Comparison of ENCODE assay signal across 1 cellular context in genomic region chr4:76809594-76810305, GRCh38.
TF ChIP-seq lines count a peak whose summit lies in the region.

No MANE protein-coding gene starts in this region.

TF ChIP-seq in HepG2, 621 proteins besides CTCF, POLR2A, EP300 and RAD21 (continued from another document and continues in another):
- TF ChIP-seq, protein P1, sequence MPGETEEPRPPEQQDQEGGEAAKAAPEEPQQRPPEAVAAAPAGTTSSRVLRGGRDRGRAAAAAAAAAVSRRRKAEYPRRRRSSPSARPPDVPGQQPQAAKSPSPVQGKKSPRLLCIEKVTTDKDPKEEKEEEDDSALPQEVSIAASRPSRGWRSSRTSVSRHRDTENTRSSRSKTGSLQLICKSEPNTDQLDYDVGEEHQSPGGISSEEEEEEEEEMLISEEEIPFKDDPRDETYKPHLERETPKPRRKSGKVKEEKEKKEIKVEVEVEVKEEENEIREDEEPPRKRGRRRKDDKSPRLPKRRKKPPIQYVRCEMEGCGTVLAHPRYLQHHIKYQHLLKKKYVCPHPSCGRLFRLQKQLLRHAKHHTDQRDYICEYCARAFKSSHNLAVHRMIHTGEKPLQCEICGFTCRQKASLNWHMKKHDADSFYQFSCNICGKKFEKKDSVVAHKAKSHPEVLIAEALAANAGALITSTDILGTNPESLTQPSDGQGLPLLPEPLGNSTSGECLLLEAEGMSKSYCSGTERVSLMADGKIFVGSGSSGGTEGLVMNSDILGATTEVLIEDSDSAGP (CRISPR knock-in tag; IDR thresholded peaks at IDR 0.05; ENCODE audit: borderline replicate concordance), result no peak
- TF ChIP-seq ZNF414 (CRISPR knock-in tag; IDR thresholded peaks at IDR 0.05), result no peak
- TF ChIP-seq ZNF496 (CRISPR knock-in tag; IDR thresholded peaks at IDR 0.05; ENCODE audit: insufficient replicate concordance), result no peak
- no peak for TF ChIP-seq KLF15 (CRISPR knock-in tag; IDR thresholded peaks at IDR 0.05; ENCODE audit: borderline replicate concordance)
- no peak for TF ChIP-seq ZNF367 (CRISPR knock-in tag; IDR thresholded peaks at IDR 0.05; ENCODE audit: borderline replicate concordance)
- TF ChIP-seq GPBP1L1 (CRISPR knock-in tag; IDR thresholded peaks at IDR 0.05), result no peak
- TF ChIP-seq, protein P2, sequence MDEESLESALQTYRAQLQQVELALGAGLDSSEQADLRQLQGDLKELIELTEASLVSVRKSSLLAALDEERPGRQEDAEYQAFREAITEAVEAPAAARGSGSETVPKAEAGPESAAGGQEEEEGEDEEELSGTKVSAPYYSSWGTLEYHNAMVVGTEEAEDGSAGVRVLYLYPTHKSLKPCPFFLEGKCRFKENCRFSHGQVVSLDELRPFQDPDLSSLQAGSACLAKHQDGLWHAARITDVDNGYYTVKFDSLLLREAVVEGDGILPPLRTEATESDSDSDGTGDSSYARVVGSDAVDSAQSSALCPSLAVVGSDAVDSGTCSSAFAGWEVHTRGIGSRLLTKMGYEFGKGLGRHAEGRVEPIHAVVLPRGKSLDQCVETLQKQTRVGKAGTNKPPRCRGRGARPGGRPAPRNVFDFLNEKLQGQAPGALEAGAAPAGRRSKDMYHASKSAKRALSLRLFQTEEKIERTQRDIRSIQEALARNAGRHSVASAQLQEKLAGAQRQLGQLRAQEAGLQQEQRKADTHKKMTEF (CRISPR knock-in tag; IDR thresholded peaks at IDR 0.05), result no peak
- TF ChIP-seq ZNF264 (CRISPR knock-in tag; IDR thresholded peaks at IDR 0.05), result 0 out of 2 replicates have a peak, but pooled peaks have one; percentile 46
- TF ChIP-seq, protein P3, sequence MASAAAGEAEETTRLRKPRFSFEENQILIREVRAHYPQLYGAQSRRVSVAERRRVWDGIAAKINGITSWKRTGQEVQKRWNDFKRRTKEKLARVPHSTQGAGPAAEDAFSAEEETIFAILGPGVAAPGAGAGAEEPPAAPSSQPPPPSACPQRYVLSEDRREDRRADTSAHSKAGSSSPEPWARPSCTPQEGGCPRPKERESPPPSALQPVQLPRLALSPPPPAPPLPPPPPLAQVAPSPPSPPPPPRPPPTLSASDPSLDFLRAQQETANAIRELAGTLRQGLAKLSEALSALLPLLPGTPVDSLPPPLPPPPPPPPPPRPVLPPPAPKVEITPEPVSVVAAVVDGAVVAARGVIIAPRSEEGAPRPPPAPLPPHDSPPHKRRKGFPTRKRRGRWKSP (CRISPR knock-in tag; IDR thresholded peaks at IDR 0.05), result peak; percentile 35; the same call in 1 of the 2 replicates
- no peak for TF ChIP-seq JDP2 (CRISPR knock-in tag; IDR thresholded peaks at IDR 0.05; ENCODE audit: borderline replicate concordance)
- peak; percentile 26; the same call in 1 of the 2 replicates for TF ChIP-seq TARDBP (CRISPR knock-in tag; IDR thresholded peaks at IDR 0.05)
- 0 out of 2 replicates have a peak, but pooled peaks have one; percentile 26 for TF ChIP-seq ZNF598 (CRISPR knock-in tag; IDR thresholded peaks at IDR 0.05; ENCODE audit: borderline replicate concordance)
- 0 out of 2 replicates have a peak, but pooled peaks have one; percentile 57 for TF ChIP-seq ZNF724P (CRISPR knock-in tag; IDR thresholded peaks at IDR 0.05; ENCODE audit: borderline replicate concordance)
- no peak for TF ChIP-seq MEIS1 (CRISPR knock-in tag; IDR thresholded peaks at IDR 0.05; ENCODE audit: borderline replicate concordance)
- TF ChIP-seq MTA3 (CRISPR knock-in tag; IDR thresholded peaks at IDR 0.05), result no peak
- TF ChIP-seq ZNF460 (CRISPR knock-in tag; IDR thresholded peaks at IDR 0.05; ENCODE audit: borderline replicate concordance), result no peak
- no peak for TF ChIP-seq RORA (CRISPR knock-in tag; IDR thresholded peaks at IDR 0.05)
- TF ChIP-seq ZSCAN31 (CRISPR knock-in tag; IDR thresholded peaks at IDR 0.05; ENCODE audit: low read depth), result 0 out of 2 replicates have a peak, but pooled peaks have one; percentile 34
- TF ChIP-seq ZNF138 (CRISPR knock-in tag; IDR thresholded peaks at IDR 0.05; ENCODE audit: low read depth), result no peak
- no peak for TF ChIP-seq RBM22 (optimal IDR thresholded peaks at IDR 0.05; ENCODE audit: low read length)
- TF ChIP-seq RARG (CRISPR knock-in tag; IDR thresholded peaks at IDR 0.05; ENCODE audit: low read depth), result no peak
- peak; percentile 44; the same call in 1 of the 2 replicates for TF ChIP-seq FOSL2 (CRISPR knock-in tag; IDR thresholded peaks at IDR 0.05)
- peak; percentile 34; the same call in 1 of the 2 replicates for TF ChIP-seq ZNF350 (CRISPR knock-in tag; IDR thresholded peaks at IDR 0.05; ENCODE audit: borderline replicate concordance, low read depth)
- TF ChIP-seq ZNF12 (CRISPR knock-in tag; IDR thresholded peaks at IDR 0.05), result peak; percentile 93
- TF ChIP-seq ZNF678 (CRISPR knock-in tag; IDR thresholded peaks at IDR 0.05), result no peak
- TF ChIP-seq, protein P4, sequence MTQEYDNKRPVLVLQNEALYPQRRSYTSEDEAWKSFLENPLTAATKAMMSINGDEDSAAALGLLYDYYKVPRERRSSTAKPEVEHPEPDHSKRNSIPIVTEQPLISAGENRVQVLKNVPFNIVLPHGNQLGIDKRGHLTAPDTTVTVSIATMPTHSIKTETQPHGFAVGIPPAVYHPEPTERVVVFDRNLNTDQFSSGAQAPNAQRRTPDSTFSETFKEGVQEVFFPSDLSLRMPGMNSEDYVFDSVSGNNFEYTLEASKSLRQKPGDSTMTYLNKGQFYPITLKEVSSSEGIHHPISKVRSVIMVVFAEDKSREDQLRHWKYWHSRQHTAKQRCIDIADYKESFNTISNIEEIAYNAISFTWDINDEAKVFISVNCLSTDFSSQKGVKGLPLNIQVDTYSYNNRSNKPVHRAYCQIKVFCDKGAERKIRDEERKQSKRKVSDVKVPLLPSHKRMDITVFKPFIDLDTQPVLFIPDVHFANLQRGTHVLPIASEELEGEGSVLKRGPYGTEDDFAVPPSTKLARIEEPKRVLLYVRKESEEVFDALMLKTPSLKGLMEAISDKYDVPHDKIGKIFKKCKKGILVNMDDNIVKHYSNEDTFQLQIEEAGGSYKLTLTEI (CRISPR knock-in tag; conservative IDR thresholded peaks at IDR 0.05), result no peak
- TF ChIP-seq ZNF20 (CRISPR knock-in tag; IDR thresholded peaks at IDR 0.05), result no peak
- no peak for TF ChIP-seq ZNF672 (CRISPR knock-in tag; IDR thresholded peaks at IDR 0.05)
- no peak for TF ChIP-seq MXD3 (CRISPR knock-in tag; IDR thresholded peaks at IDR 0.05)
- no peak for TF ChIP-seq ZNF329 (CRISPR knock-in tag; IDR thresholded peaks at IDR 0.05; ENCODE audit: low read depth)
- no peak for TF ChIP-seq KLF13 (CRISPR knock-in tag; IDR thresholded peaks at IDR 0.05)
- TF ChIP-seq ASH2L (IDR thresholded peaks at IDR 0.05; ENCODE audit: insufficient read length, low read depth, low read length), result peak; percentile 23
- TF ChIP-seq, protein P5, sequence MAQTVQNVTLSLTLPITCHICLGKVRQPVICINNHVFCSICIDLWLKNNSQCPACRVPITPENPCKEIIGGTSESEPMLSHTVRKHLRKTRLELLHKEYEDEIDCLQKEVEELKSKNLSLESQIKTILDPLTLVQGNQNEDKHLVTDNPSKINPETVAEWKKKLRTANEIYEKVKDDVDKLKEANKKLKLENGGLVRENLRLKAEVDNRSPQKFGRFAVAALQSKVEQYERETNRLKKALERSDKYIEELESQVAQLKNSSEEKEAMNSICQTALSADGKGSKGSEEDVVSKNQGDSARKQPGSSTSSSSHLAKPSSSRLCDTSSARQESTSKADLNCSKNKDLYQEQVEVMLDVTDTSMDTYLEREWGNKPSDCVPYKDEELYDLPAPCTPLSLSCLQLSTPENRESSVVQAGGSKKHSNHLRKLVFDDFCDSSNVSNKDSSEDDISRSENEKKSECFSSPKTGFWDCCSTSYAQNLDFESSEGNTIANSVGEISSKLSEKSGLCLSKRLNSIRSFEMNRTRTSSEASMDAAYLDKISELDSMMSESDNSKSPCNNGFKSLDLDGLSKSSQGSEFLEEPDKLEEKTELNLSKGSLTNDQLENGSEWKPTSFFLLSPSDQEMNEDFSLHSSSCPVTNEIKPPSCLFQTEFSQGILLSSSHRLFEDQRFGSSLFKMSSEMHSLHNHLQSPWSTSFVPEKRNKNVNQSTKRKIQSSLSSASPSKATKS (CRISPR knock-in tag; IDR thresholded peaks at IDR 0.05), result no peak
- TF ChIP-seq PHF5A (CRISPR knock-in tag; IDR thresholded peaks at IDR 0.05; ENCODE audit: low read depth, unreplicated experiment), result no peak
- TF ChIP-seq, protein P6, sequence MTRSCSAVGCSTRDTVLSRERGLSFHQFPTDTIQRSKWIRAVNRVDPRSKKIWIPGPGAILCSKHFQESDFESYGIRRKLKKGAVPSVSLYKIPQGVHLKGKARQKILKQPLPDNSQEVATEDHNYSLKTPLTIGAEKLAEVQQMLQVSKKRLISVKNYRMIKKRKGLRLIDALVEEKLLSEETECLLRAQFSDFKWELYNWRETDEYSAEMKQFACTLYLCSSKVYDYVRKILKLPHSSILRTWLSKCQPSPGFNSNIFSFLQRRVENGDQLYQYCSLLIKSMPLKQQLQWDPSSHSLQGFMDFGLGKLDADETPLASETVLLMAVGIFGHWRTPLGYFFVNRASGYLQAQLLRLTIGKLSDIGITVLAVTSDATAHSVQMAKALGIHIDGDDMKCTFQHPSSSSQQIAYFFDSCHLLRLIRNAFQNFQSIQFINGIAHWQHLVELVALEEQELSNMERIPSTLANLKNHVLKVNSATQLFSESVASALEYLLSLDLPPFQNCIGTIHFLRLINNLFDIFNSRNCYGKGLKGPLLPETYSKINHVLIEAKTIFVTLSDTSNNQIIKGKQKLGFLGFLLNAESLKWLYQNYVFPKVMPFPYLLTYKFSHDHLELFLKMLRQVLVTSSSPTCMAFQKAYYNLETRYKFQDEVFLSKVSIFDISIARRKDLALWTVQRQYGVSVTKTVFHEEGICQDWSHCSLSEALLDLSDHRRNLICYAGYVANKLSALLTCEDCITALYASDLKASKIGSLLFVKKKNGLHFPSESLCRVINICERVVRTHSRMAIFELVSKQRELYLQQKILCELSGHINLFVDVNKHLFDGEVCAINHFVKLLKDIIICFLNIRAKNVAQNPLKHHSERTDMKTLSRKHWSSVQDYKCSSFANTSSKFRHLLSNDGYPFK (CRISPR knock-in tag; IDR thresholded peaks at IDR 0.05; ENCODE audit: borderline replicate concordance), result 0 out of 2 replicates have a peak, but pooled peaks have one; percentile 23
- peak; percentile 94 for TF ChIP-seq RXRA (CRISPR knock-in tag; IDR thresholded peaks at IDR 0.05)
- TF ChIP-seq TFDP1 (CRISPR knock-in tag; IDR thresholded peaks at IDR 0.05; ENCODE audit: borderline replicate concordance), result peak; percentile 42; the same call in 1 of the 2 replicates
- no peak for TF ChIP-seq ZNF879 (CRISPR knock-in tag; IDR thresholded peaks at IDR 0.05)
- no peak for TF ChIP-seq ZNF691 (CRISPR knock-in tag; IDR thresholded peaks at IDR 0.05; ENCODE audit: borderline replicate concordance, low read depth)
- TF ChIP-seq, protein P7, sequence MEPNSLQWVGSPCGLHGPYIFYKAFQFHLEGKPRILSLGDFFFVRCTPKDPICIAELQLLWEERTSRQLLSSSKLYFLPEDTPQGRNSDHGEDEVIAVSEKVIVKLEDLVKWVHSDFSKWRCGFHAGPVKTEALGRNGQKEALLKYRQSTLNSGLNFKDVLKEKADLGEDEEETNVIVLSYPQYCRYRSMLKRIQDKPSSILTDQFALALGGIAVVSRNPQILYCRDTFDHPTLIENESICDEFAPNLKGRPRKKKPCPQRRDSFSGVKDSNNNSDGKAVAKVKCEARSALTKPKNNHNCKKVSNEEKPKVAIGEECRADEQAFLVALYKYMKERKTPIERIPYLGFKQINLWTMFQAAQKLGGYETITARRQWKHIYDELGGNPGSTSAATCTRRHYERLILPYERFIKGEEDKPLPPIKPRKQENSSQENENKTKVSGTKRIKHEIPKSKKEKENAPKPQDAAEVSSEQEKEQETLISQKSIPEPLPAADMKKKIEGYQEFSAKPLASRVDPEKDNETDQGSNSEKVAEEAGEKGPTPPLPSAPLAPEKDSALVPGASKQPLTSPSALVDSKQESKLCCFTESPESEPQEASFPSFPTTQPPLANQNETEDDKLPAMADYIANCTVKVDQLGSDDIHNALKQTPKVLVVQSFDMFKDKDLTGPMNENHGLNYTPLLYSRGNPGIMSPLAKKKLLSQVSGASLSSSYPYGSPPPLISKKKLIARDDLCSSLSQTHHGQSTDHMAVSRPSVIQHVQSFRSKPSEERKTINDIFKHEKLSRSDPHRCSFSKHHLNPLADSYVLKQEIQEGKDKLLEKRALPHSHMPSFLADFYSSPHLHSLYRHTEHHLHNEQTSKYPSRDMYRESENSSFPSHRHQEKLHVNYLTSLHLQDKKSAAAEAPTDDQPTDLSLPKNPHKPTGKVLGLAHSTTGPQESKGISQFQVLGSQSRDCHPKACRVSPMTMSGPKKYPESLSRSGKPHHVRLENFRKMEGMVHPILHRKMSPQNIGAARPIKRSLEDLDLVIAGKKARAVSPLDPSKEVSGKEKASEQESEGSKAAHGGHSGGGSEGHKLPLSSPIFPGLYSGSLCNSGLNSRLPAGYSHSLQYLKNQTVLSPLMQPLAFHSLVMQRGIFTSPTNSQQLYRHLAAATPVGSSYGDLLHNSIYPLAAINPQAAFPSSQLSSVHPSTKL (CRISPR knock-in tag; IDR thresholded peaks at IDR 0.05), result peak; percentile 57
